18 cellular contexts compared by ENCODE assay signal in genomic region chr12:47534695-47535094, GRCh38.
DNase-seq lines count a peak whose midpoint lies in the region; ATAC-seq and TF ChIP-seq lines count a peak whose summit lies in the region.
"Had no signal": no experiment of that assay in that cellular context is flagged by ENCODE, and none has a peak within 500 bp of the region (broad histone marks: within the 10 kb centered on the region; RNA-seq: fewer than 3 reads in every experiment).

No MANE protein-coding gene starts in this region.

- no peak overlapping the region for H3K27ac ChIP-seq in hepatocyte
- no peak overlapping the region for H3K27ac ChIP-seq in tibial artery
- H3K27ac ChIP-seq in PC-9: no peak overlapping the region

- H3K27me3 ChIP-seq in hepatocyte (no peaks in the 10 kb centered on the region), tibial artery (peaks cover 0 to 4% of the 10 kb centered on the region in 2 donors), PC-9 (ENCODE audit: insufficient read depth, low read depth) (peaks cover 16% of the 10 kb centered on the region; the same call in 1 of the 2 replicates)

- TF ChIP-seq RAD21 in Ishikawa (IDR thresholded peaks at IDR 0.05; ENCODE audit: low read depth): no peak

- no peak for ATAC-seq in GM21360 (IDR thresholded peaks at IDR 0.05; ENCODE audit: unreplicated experiment)
- ATAC-seq in HG02970 (IDR thresholded peaks at IDR 0.05; ENCODE audit: low FRiP score, unreplicated experiment): no peak
- ATAC-seq: activated CD4-positive, CD25-positive, alpha-beta regulatory T cell treated with anti-CD3 and anti-CD28 coated beads, Interleukin-2, amount 50 U/mL, for 24 hours; Panc1; T-cell had no signal

- intact Hi-C loops in tibial artery (cut with DNase I; ENCODE audit: low total_unique reads): no loop called here
- intact Hi-C loops in PC-9 (cut with micrococcal nuclease; ENCODE audit: unreplicated experiment): no loop called here

- WGBS in hepatocyte (ENCODE audit: low lambda C conversion rate, missing lambda C conversion rate): 36% methylated on average over 2 of the region's 2 CpGs

- CTCF ChIA-PET in PC-9 (lab: Charles Lee): no interaction called here

- in situ Hi-C loops in astrocyte of the cerebellum (cut with HindIII; ENCODE audit: low sequenced_read_pairs): no loop called here

- H3K4me1 ChIP-seq in hepatocyte (ENCODE audit: insufficient read depth) (no peaks in the 10 kb centered on the region), tibial artery (no peaks in the 10 kb centered on the region), PC-9 (replicated peaks; ENCODE audit: insufficient read depth) (no peaks in the 10 kb centered on the region)

- H3K4me3 ChIP-seq in astrocyte of the cerebellum (ENCODE audit: low read depth, low read length): no peak overlapping the region
- no peak overlapping the region for H3K4me3 ChIP-seq in hepatocyte
- H3K4me3 ChIP-seq in tibial artery: no peak overlapping the region
- H3K4me3 ChIP-seq in PC-9: no peak overlapping the region

- no peaks in the 10 kb centered on the region for H3F3A ChIP-seq in PC-9 (ENCODE audit: insufficient read depth, low read depth)

- H3K9me3 ChIP-seq in hepatocyte (ENCODE audit: low read depth) (peaks cover 5% of the 10 kb centered on the region), tibial artery (no peaks in the 10 kb centered on the region), PC-9 (ENCODE audit: insufficient read depth, low read depth) (no peaks in the 10 kb centered on the region)

- no peaks in the 10 kb centered on the region for H4K20me1 ChIP-seq in hepatocyte (ENCODE audit: insufficient read depth, poor library complexity, severe bottlenecking)
- H4K20me1 ChIP-seq in PC-9 (ENCODE audit: insufficient read depth): no peaks in the 10 kb centered on the region

- no TSS peak for BruUV-seq in PC-9 (replicated peaks; lab: Mats Ljungman, UMichigan)

- H3K79me2 ChIP-seq in hepatocyte: no peaks in the 10 kb centered on the region
- no peaks in the 10 kb centered on the region for H3K79me2 ChIP-seq in PC-9 (ENCODE audit: low read depth)

- H2AFZ ChIP-seq in hepatocyte: no peak overlapping the region
- no peak overlapping the region for H2AFZ ChIP-seq in PC-9

- DNase-seq in AG08395 (ENCODE audit: low spot score) (peak; percentile 24), astrocyte of the cerebellum (ENCODE audit: low read depth) (peak; percentile 18), hepatocyte (ENCODE audit: low spot score) (peak; percentile 23), tibial artery (no peak), PC-9 (no peak)
- DNase-seq: activated CD8-positive, alpha-beta memory T cell treated with anti-CD3 and anti-CD28 coated beads, Interleukin-2, amount 50 U/mL, for 4 hours; central memory CD4-positive, alpha-beta T cell; H9; kidney; NCI-H146; NCI-H510A; stimulated activated CD4-positive, alpha-beta T cell treated with anti-CD3 and anti-CD28 coated beads, Interleukin-4, amount 100 ng/mL, for 24 hours; T-cell had no signal

- TF ChIP-seq CTCF in astrocyte of the cerebellum (IDR thresholded peaks at IDR 0.05; ENCODE audit: low read depth, low read length, missing control alignments) (no peak), hepatocyte (IDR thresholded peaks at IDR 0.05; ENCODE audit: poor library complexity) (no peak), tibial artery (IDR thresholded peaks at IDR 0.05) (no peak), PC-9 (conservative IDR thresholded peaks at IDR 0.05) (no peak)

- H3K4me2 ChIP-seq in hepatocyte (no peak overlapping the region), PC-9 (no peak overlapping the region)

- TF ChIP-seq EP300 in Ishikawa (IDR thresholded peaks at IDR 0.05; ENCODE audit: borderline replicate concordance): no peak

- H3K36me3 ChIP-seq in hepatocyte (replicated peaks; ENCODE audit: insufficient read depth, low read depth) (no peaks in the 10 kb centered on the region), tibial artery (no peaks in the 10 kb centered on the region), PC-9 (ENCODE audit: low read depth) (no peaks in the 10 kb centered on the region)

- H3K9me2 ChIP-seq in hepatocyte (replicated peaks; ENCODE audit: insufficient read depth): no peaks in the 10 kb centered on the region
- H3K9me2 ChIP-seq in PC-9 (ENCODE audit: insufficient read depth): no peaks in the 10 kb centered on the region

- POLR2A ChIA-PET in PC-9 (lab: Charles Lee; ENCODE audit: unreplicated experiment): no interaction called here

TF ChIP-seq in Ishikawa, 13 proteins besides CTCF, POLR2A, EP300 and RAD21:
- TF ChIP-seq ZBTB7A (IDR thresholded peaks at IDR 0.05; ENCODE audit: low read depth) (no peak), REST (IDR thresholded peaks at IDR 0.05; ENCODE audit: low read depth) (peak; percentile 96)

Comparison
In these comparisons a context has a peak if more than half of its experiments do, and no peak if none do; other contexts are left out.
1. DNase-seq: peak in AG08395 (single experiment), astrocyte of the cerebellum (single experiment) and hepatocyte (single experiment); none in tibial artery (0 of 2) and PC-9 (0 of 2).